16 cellular contexts compared by ENCODE assay signal in the genomic region with DNA sequence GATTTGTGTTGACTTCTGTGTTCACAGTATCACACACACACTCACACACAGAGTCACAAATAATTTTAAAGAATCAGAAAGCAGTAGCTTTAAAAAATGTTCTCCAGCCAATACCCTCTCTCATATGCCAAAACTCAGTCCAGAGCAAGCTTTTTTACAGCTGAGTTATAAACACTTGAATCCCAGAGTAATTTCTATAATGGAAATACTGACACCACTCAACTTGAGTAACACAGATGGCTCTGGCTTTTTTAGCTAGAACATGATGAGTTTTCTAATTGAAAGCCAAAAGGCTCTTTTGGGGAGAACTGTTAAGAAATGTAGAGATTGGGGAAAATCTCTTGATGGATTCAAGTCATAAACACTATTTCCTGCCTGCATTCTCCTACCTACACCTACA.
DNase-seq lines count a peak whose midpoint lies in the region; ATAC-seq and TF ChIP-seq lines count a peak whose summit lies in the region.
"Had no signal": no experiment of that assay in that cellular context is flagged by ENCODE, and none has a peak within 500 bp of the region (broad histone marks: within the 10 kb centered on the region; RNA-seq: fewer than 3 reads in every experiment).

No MANE protein-coding gene starts in this region.

- no peaks in the 10 kb centered on the region for H3K27me3 Mint-ChIP-seq in activated naive CD4-positive, alpha-beta T cell treated with anti-CD3 and anti-CD28 coated beads, Interleukin-2, amount 10 ng/mL, durations not matched to agents 7 days and 5 days
- no peaks in the 10 kb centered on the region for H3K27me3 Mint-ChIP-seq in activated naive CD8-positive, alpha-beta T cell treated with anti-CD3 and anti-CD28 coated beads, Interleukin-2, amount 50 U/mL, for 24 hours
- no peaks in the 10 kb centered on the region; the same call in 1 of the 2 replicates for H3K27me3 Mint-ChIP-seq in H9 (ENCODE audit: low read depth)
- H3K27me3 Mint-ChIP-seq in natural killer cell treated with Interleukin-12 subunit alpha and Interleukin-12 subunit beta and Interleukin-15 and Interleukin-18, amount 100 ng/mL, for 72 hours, result peaks cover 0 to 4% of the 10 kb centered on the region in 2 donors
- H3K27me3 Mint-ChIP-seq: CD4-positive, alpha-beta T cell had no signal

- H2AK5ac ChIP-seq in H9 (ENCODE audit: insufficient read length, low read length), result no peak overlapping the region

- H3K36me3 ChIP-seq in Karpas-422 (ENCODE audit: insufficient read depth, low read length) (no peaks in the 10 kb centered on the region), skeletal muscle tissue (ENCODE audit: control insufficient read depth in 3 of 3, insufficient read depth in 3 of 3, low read length in 3 of 3) (no peaks in the 10 kb centered on the region)
- H3K36me3 ChIP-seq: MG63 had no signal

- peaks cover 44% of the 10 kb centered on the region for H3K36me3 Mint-ChIP-seq in activated naive CD4-positive, alpha-beta T cell treated with anti-CD3 and anti-CD28 coated beads, Interleukin-2, amount 10 ng/mL, durations not matched to agents 7 days and 5 days
- peaks cover 5% of the 10 kb centered on the region in 2 donors for H3K36me3 Mint-ChIP-seq in activated naive CD4-positive, alpha-beta T cell treated with anti-CD3 and anti-CD28 coated beads, Interleukin-2, amount 50 U/mL, for 72 hours
- H3K36me3 Mint-ChIP-seq in activated naive CD8-positive, alpha-beta T cell treated with anti-CD3 and anti-CD28 coated beads, Interleukin-2, amount 50 U/mL, for 24 hours (ENCODE audit: low read depth), result peaks cover 13% of the 10 kb centered on the region
- H3K36me3 Mint-ChIP-seq in H9 (ENCODE audit: insufficient read depth in 1 of 3, low read depth in 3 of 3), result peaks cover 0 to 13% (median 2%) of the 10 kb centered on the region in 3 experiments; a peak in 4 of 7 replicates
- H3K36me3 Mint-ChIP-seq in natural killer cell treated with Interleukin-12 subunit alpha and Interleukin-12 subunit beta and Interleukin-15 and Interleukin-18, amount 100 ng/mL, for 72 hours, result peaks cover 15% of the 10 kb centered on the region

- no peaks in the 10 kb centered on the region for H3K23me2 ChIP-seq in H9 (ENCODE audit: insufficient read length, low read depth, low read length, poor library complexity, severe bottlenecking)

- no peak overlapping the region for H4K8ac ChIP-seq in H9 (replicated peaks; ENCODE audit: insufficient read length, low read depth, low read length)

- H2BK120ac ChIP-seq in H9 (ENCODE audit: low read depth, low read length, poor library complexity, severe bottlenecking), result no peak overlapping the region

- H3K9me3 Mint-ChIP-seq in activated naive CD4-positive, alpha-beta T cell treated with anti-CD3 and anti-CD28 coated beads, Interleukin-2, amount 10 ng/mL, durations not matched to agents 7 days and 5 days, result no peaks in the 10 kb centered on the region
- no peaks in the 10 kb centered on the region for H3K9me3 Mint-ChIP-seq in activated naive CD4-positive, alpha-beta T cell treated with anti-CD3 and anti-CD28 coated beads, Interleukin-2, amount 50 U/mL, for 72 hours
- no peaks in the 10 kb centered on the region for H3K9me3 Mint-ChIP-seq in activated naive CD8-positive, alpha-beta T cell treated with anti-CD3 and anti-CD28 coated beads, Interleukin-2, amount 50 U/mL, for 24 hours
- H3K9me3 Mint-ChIP-seq in H9, result peaks cover 3 to 55% of the 10 kb centered on the region in 2 experiments; a peak in 4 of 5 replicates
- no peaks in the 10 kb centered on the region for H3K9me3 Mint-ChIP-seq in natural killer cell treated with Interleukin-12 subunit alpha and Interleukin-12 subunit beta and Interleukin-15 and Interleukin-18, amount 100 ng/mL, for 72 hours
- H3K9me3 Mint-ChIP-seq: CD4-positive, alpha-beta T cell had no signal

- H3K4me3 ChIP-seq in Karpas-422 (ENCODE audit: low read length) (no peak overlapping the region), skeletal muscle tissue (ENCODE audit: low read length in 3 of 3) (no peak overlapping the region)
- H3K4me3 ChIP-seq: MG63 had no signal

- H3K9me2 ChIP-seq in Karpas-422 (replicated peaks; ENCODE audit: insufficient read depth, low read length), result no peaks in the 10 kb centered on the region

- H3K23ac ChIP-seq in H9 (ENCODE audit: insufficient read length, low read depth, low read length), result no peak overlapping the region

- no peak overlapping the region for H2AFZ ChIP-seq in Karpas-422 (ENCODE audit: low read length)
- no peak overlapping the region for H2AFZ ChIP-seq in H9 (ENCODE audit: low read length)

- no peak for ATAC-seq in activated naive CD4-positive, alpha-beta T cell treated with anti-CD3 and anti-CD28 coated beads, Interleukin-2, amount 50 U/mL, for 72 hours
- ATAC-seq in activated naive CD8-positive, alpha-beta T cell treated with anti-CD3 and anti-CD28 coated beads, Interleukin-2, amount 50 U/mL, for 24 hours, result no peak
- no peak for ATAC-seq in natural killer cell treated with Interleukin-12 subunit alpha and Interleukin-12 subunit beta and Interleukin-15 and Interleukin-18, amount 100 ng/mL, for 72 hours

- no peak overlapping the region for H3K18ac ChIP-seq in H9 (ENCODE audit: insufficient read length, low read depth, low read length)

- H3K27ac Mint-ChIP-seq in activated naive CD4-positive, alpha-beta T cell treated with anti-CD3 and anti-CD28 coated beads, Interleukin-2, amount 10 ng/mL, durations not matched to agents 7 days and 5 days, result peak overlapping the region; percentile 14
- no peak overlapping the region for H3K27ac Mint-ChIP-seq in activated naive CD4-positive, alpha-beta T cell treated with anti-CD3 and anti-CD28 coated beads, Interleukin-2, amount 50 U/mL, for 72 hours
- H3K27ac Mint-ChIP-seq in activated naive CD8-positive, alpha-beta T cell treated with anti-CD3 and anti-CD28 coated beads, Interleukin-2, amount 50 U/mL, for 24 hours, result peak overlapping the region; percentile 55
- no peak overlapping the region for H3K27ac Mint-ChIP-seq in H9
- H3K27ac Mint-ChIP-seq in natural killer cell treated with Interleukin-12 subunit alpha and Interleukin-12 subunit beta and Interleukin-15 and Interleukin-18, amount 100 ng/mL, for 72 hours, result no peak overlapping the region

- H3K4me2 ChIP-seq in Karpas-422 (ENCODE audit: low read depth, low read length, poor library complexity, severe bottlenecking) (no peak overlapping the region), H9 (ENCODE audit: insufficient read depth, insufficient read length, low read length) (no peak overlapping the region)

- H3K4me1 Mint-ChIP-seq in activated naive CD4-positive, alpha-beta T cell treated with anti-CD3 and anti-CD28 coated beads, Interleukin-2, amount 10 ng/mL, durations not matched to agents 7 days and 5 days, result peaks cover 10% of the 10 kb centered on the region
- H3K4me1 Mint-ChIP-seq in activated naive CD8-positive, alpha-beta T cell treated with anti-CD3 and anti-CD28 coated beads, Interleukin-2, amount 50 U/mL, for 24 hours, result peaks cover 6% of the 10 kb centered on the region
- H3K4me1 Mint-ChIP-seq in H9, result peaks cover 8 to 17% of the 10 kb centered on the region in 2 experiments
- peaks cover 4 to 10% of the 10 kb centered on the region in 2 donors for H3K4me1 Mint-ChIP-seq in natural killer cell treated with Interleukin-12 subunit alpha and Interleukin-12 subunit beta and Interleukin-15 and Interleukin-18, amount 100 ng/mL, for 72 hours (ENCODE audit: low read depth in 2 of 2)

- no peak overlapping the region for H3K4me3 Mint-ChIP-seq in activated naive CD4-positive, alpha-beta T cell treated with anti-CD3 and anti-CD28 coated beads, Interleukin-2, amount 10 ng/mL, durations not matched to agents 7 days and 5 days
- H3K4me3 Mint-ChIP-seq in activated naive CD8-positive, alpha-beta T cell treated with anti-CD3 and anti-CD28 coated beads, Interleukin-2, amount 50 U/mL, for 24 hours, result no peak overlapping the region
- H3K4me3 Mint-ChIP-seq in H9, result no peak overlapping the region
- H3K4me3 Mint-ChIP-seq in natural killer cell treated with Interleukin-12 subunit alpha and Interleukin-12 subunit beta and Interleukin-15 and Interleukin-18, amount 100 ng/mL, for 72 hours, result no peak overlapping the region
- H3K4me3 Mint-ChIP-seq: CD4-positive, alpha-beta T cell had no signal

- no peak overlapping the region for H3K4ac ChIP-seq in H9 (ENCODE audit: low read depth, low read length)

- H3K27me3 ChIP-seq in Karpas-422 (ENCODE audit: low read length) (no peaks in the 10 kb centered on the region), skeletal muscle tissue (ENCODE audit: control insufficient read depth in 3 of 3, insufficient read depth in 3 of 3, low read length in 3 of 3) (peaks cover 0 to 3% (median 0%) of the 10 kb centered on the region in 3 donors), H9 (ENCODE audit: insufficient read depth, low read length) (no peaks in the 10 kb centered on the region)
- H3K27me3 ChIP-seq: MG63 had no signal

- no peak overlapping the region for H3K14ac ChIP-seq in H9 (ENCODE audit: insufficient read depth, low read length)

- H4K20me1 ChIP-seq in Karpas-422 (ENCODE audit: insufficient read depth, low read depth, low read length) (no peaks in the 10 kb centered on the region), H9 (ENCODE audit: control insufficient read depth, insufficient read depth, insufficient read length) (no peaks in the 10 kb centered on the region)

- no peak overlapping the region for H3K56ac ChIP-seq in H9 (ENCODE audit: insufficient read length, low read depth, low read length)

- no peak overlapping the region for H2BK5ac ChIP-seq in H9 (ENCODE audit: insufficient read length, low read length)

- H3K4me1 ChIP-seq in Karpas-422 (ENCODE audit: low read length) (peaks cover 54% of the 10 kb centered on the region), skeletal muscle tissue (ENCODE audit: control insufficient read depth in 3 of 3, insufficient read depth in 3 of 3, low read length in 3 of 3) (peaks cover 0 to 4% (median 3%) of the 10 kb centered on the region in 3 donors), H9 (ENCODE audit: insufficient read depth, low read length) (peaks cover 2% of the 10 kb centered on the region; the same call in 1 of the 2 replicates)

- no peak overlapping the region for H2BK12ac ChIP-seq in H9 (ENCODE audit: insufficient read length, low read depth, low read length)

- H3K9ac ChIP-seq in Karpas-422 (ENCODE audit: low read length) (no peak overlapping the region), skeletal muscle tissue (ENCODE audit: low read depth in 1 of 3, low read length in 3 of 3) (no peak overlapping the region), H9 (ENCODE audit: extremely low read depth, insufficient read length, low read length) (no peak overlapping the region)

- no peak overlapping the region for H4K91ac ChIP-seq in H9 (ENCODE audit: insufficient read length, low read depth, low read length)

- no peaks in the 10 kb centered on the region for H3K79me1 ChIP-seq in H9 (ENCODE audit: insufficient read depth, low read depth, low read length, poor library complexity, severe bottlenecking)

- H2BK15ac ChIP-seq in H9 (ENCODE audit: low read depth, low read length), result no peak overlapping the region

- no peak overlapping the region for H3T11ph ChIP-seq in H9 (ENCODE audit: low read length)

- H3K27ac ChIP-seq in Karpas-422 (ENCODE audit: low read length) (peak overlapping the region; percentile 64), skeletal muscle tissue (ENCODE audit: low read depth, low read length) (peak overlapping the region; percentile 19), H9 (ENCODE audit: insufficient read length, low read depth, low read length) (no peak overlapping the region)

- CTCF ChIA-PET in activated naive CD4-positive, alpha-beta T cell treated with anti-CD3 and anti-CD28 coated beads, Interleukin-2, amount 10 ng/mL, durations not matched to agents 7 days and 5 days (lab: Charles Lee), result no interaction called here

- H3K79me2 ChIP-seq in Karpas-422 (ENCODE audit: low read length) (no peaks in the 10 kb centered on the region), H9 (ENCODE audit: insufficient read depth, low read length) (no peaks in the 10 kb centered on the region)

- TF ChIP-seq CTCF in H9 (conservative IDR thresholded peaks at IDR 0.05), result no peak

- DNase-seq in activated naive CD4-positive, alpha-beta T cell treated with anti-CD3 and anti-CD28 coated beads, Interleukin-2, amount 10 ng/mL, durations not matched to agents 7 days and 5 days, result no peak
- no peak for DNase-seq in activated naive CD4-positive, alpha-beta T cell treated with anti-CD3 and anti-CD28 coated beads, Interleukin-2, amount 50 U/mL, for 72 hours (ENCODE audit: low spot score in 2 of 2)
- no peak for DNase-seq in Karpas-422
- DNase-seq in activated naive CD8-positive, alpha-beta T cell treated with anti-CD3 and anti-CD28 coated beads, Interleukin-2, amount 50 U/mL, for 24 hours, result no peak
- no peak for DNase-seq in H9
- no peak for DNase-seq in AG08395 (ENCODE audit: low spot score)
- DNase-seq in natural killer cell treated with Interleukin-12 subunit alpha and Interleukin-12 subunit beta and Interleukin-15 and Interleukin-18, amount 100 ng/mL, for 72 hours (ENCODE audit: low spot score), result no peak
- DNase-seq: ACHN; CD4-positive, alpha-beta T cell; H7; MG63; NCI-H1105; NCI-H187; NCI-H226; NCI-H748 treated with DMSO at 0.1 percent for 48 hours had no signal

- H2BK20ac ChIP-seq in H9 (ENCODE audit: low read depth, low read length, poor library complexity, severe bottlenecking), result no peak overlapping the region

- H4K5ac ChIP-seq in H9 (ENCODE audit: insufficient read length, low read depth, low read length), result no peak overlapping the region

- H3K9me3 ChIP-seq in Karpas-422 (ENCODE audit: low read length) (no peaks in the 10 kb centered on the region), skeletal muscle tissue (ENCODE audit: control insufficient read depth in 3 of 3, low read length in 3 of 3) (no peaks in the 10 kb centered on the region), H9 (ENCODE audit: control insufficient read depth, low read depth, low read length) (peaks cover 6% of the 10 kb centered on the region)
- H3K9me3 ChIP-seq: MG63 had no signal

Comparison
In these comparisons a context has a peak if more than half of its experiments do, and no peak if none do; other contexts are left out.
1. H3K27ac Mint-ChIP-seq: peak in activated naive CD4-positive, alpha-beta T cell treated with anti-CD3 and anti-CD28 coated beads, Interleukin-2, amount 10 ng/mL, durations not matched to agents 7 days and 5 days (single experiment) and activated naive CD8-positive, alpha-beta T cell treated with anti-CD3 and anti-CD28 coated beads, Interleukin-2, amount 50 U/mL, for 24 hours (single experiment); none in activated naive CD4-positive, alpha-beta T cell treated with anti-CD3 and anti-CD28 coated beads, Interleukin-2, amount 50 U/mL, for 72 hours (0 of 2), H9 (0 of 3) and natural killer cell treated with Interleukin-12 subunit alpha and Interleukin-12 subunit beta and Interleukin-15 and Interleukin-18, amount 100 ng/mL, for 72 hours (0 of 2).